ENCODE assay signal across 2 cellular contexts in genomic region chr3:9627901-9628633, GRCh38.
A peak's percentile ranks its signal among the peaks of the same experiment; 100 is the strongest.
TF ChIP-seq lines count a peak whose summit lies in the region.

No MANE protein-coding gene starts in this region.

TF ChIP-seq in K562, 482 proteins besides CTCF, POLR2A, EP300 and RAD21 (continues in another document):
- TF ChIP-seq ATF1 (CRISPR knock-in tag; IDR thresholded peaks at IDR 0.05) (no peak), ATF1 (tag; IDR thresholded peaks at IDR 0.05) (no peak), GABPB2 (CRISPR knock-in tag; conservative IDR thresholded peaks at IDR 0.05) (no peak), MLLT1 (IDR thresholded peaks at IDR 0.05) (no peak), MYNN (IDR thresholded peaks at IDR 0.05) (no peak), MYNN (CRISPR knock-in tag; IDR thresholded peaks at IDR 0.05) (no peak), BRCA1 (IDR thresholded peaks at IDR 0.05) (no peak), BRCA1 (CRISPR knock-in tag; IDR thresholded peaks at IDR 0.05) (no peak), BHLHE40 (IDR thresholded peaks at IDR 0.05; ENCODE audit: low read length) (peak; percentile 74), PTBP1 (IDR thresholded peaks at IDR 0.05; ENCODE audit: low read depth, low read length) (no peak), ARID3A (IDR thresholded peaks at IDR 0.05; ENCODE audit: borderline replicate concordance, low read depth, low read length) (no peak), HMBOX1 (IDR thresholded peaks at IDR 0.05) (no peak), CBFA2T3 (IDR thresholded peaks at IDR 0.05) (peak; percentile 56), ZNF592 (IDR thresholded peaks at IDR 0.05) (0 out of 2 replicates have a peak, but pooled peaks have one; percentile 35), MITF (IDR thresholded peaks at IDR 0.05) (no peak), ARID1B (IDR thresholded peaks at IDR 0.05) (peak; percentile 46; the same call in 1 of the 2 replicates), ZNF165 (CRISPR knock-in tag; IDR thresholded peaks at IDR 0.05; ENCODE audit: borderline replicate concordance) (no peak), KLF10 (CRISPR knock-in tag; IDR thresholded peaks at IDR 0.05) (no peak), DPF2 (IDR thresholded peaks at IDR 0.05) (0 out of 2 replicates have a peak, but pooled peaks have one; percentile 26), PPARD (CRISPR knock-in tag; IDR thresholded peaks at IDR 0.05) (no peak), CEBPB (tag; IDR thresholded peaks at IDR 0.05) (peak; percentile 82; the same call in 1 of the 2 replicates)

TF ChIP-seq in HepG2, 621 proteins besides CTCF, POLR2A, EP300 and RAD21:
- TF ChIP-seq MIER2 (CRISPR knock-in tag; IDR thresholded peaks at IDR 0.05) (no peak), SOX6 (IDR thresholded peaks at IDR 0.05) (no peak), SOX6 (CRISPR knock-in tag; IDR thresholded peaks at IDR 0.05) (peak; percentile 20; the same call in 1 of the 2 replicates), ZNF605 (CRISPR knock-in tag; IDR thresholded peaks at IDR 0.05) (no peak), USF2 (IDR thresholded peaks at IDR 0.05; ENCODE audit: low read depth, low read length) (no peak), USF2 (CRISPR knock-in tag; IDR thresholded peaks at IDR 0.05; ENCODE audit: borderline replicate concordance) (peak; percentile 40; the same call in 1 of the 2 replicates), CEBPG (CRISPR knock-in tag; IDR thresholded peaks at IDR 0.05) (peak; percentile 82), ZNF263 (CRISPR knock-in tag; IDR thresholded peaks at IDR 0.05) (peak; percentile 14; the same call in 1 of the 2 replicates), THAP11 (CRISPR knock-in tag; IDR thresholded peaks at IDR 0.05) (peak; percentile 19; the same call in 1 of the 2 replicates), ZNF513 (CRISPR knock-in tag; conservative IDR thresholded peaks at IDR 0.05) (no peak), ATF4 (CRISPR knock-in tag; IDR thresholded peaks at IDR 0.05) (peak in 1 of 2 experiments; percentile 98; a peak in 2 of 4 replicates), ZNF260 (CRISPR knock-in tag; IDR thresholded peaks at IDR 0.05; ENCODE audit: borderline replicate concordance, low read depth) (no peak), THAP8 (CRISPR knock-in tag; IDR thresholded peaks at IDR 0.05; ENCODE audit: borderline replicate concordance) (no peak), MLXIP (CRISPR knock-in tag; IDR thresholded peaks at IDR 0.05; ENCODE audit: borderline replicate concordance) (peak; percentile 61; the same call in 1 of the 2 replicates), KDM5A (IDR thresholded peaks at IDR 0.05; ENCODE audit: borderline replicate concordance, low read length) (no peak), MLX (CRISPR knock-in tag; IDR thresholded peaks at IDR 0.05) (peak; percentile 51; the same call in 1 of the 2 replicates), KLF16 (CRISPR knock-in tag; IDR thresholded peaks at IDR 0.05) (0 out of 4 replicates have a peak, but pooled peaks of 1 of the 2 experiments have one; percentile 39), NBN (conservative IDR thresholded peaks at IDR 0.05) (no peak), GATAD2A (CRISPR knock-in tag; IDR thresholded peaks at IDR 0.05) (peak; percentile 64; the same call in 1 of the 2 replicates), CEBPB (IDR thresholded peaks at IDR 0.05; ENCODE audit: borderline replicate concordance, low read depth, low read length) (peak; percentile 73), REL (CRISPR knock-in tag; conservative IDR thresholded peaks at IDR 0.05) (no peak), BHLHE40 (IDR thresholded peaks at IDR 0.05; ENCODE audit: low read length) (peak; percentile 86), MBNL3 (CRISPR knock-in tag; conservative IDR thresholded peaks at IDR 0.05) (no peak)
